ENCODE assay signal across 1 cellular context in the genomic region with DNA sequence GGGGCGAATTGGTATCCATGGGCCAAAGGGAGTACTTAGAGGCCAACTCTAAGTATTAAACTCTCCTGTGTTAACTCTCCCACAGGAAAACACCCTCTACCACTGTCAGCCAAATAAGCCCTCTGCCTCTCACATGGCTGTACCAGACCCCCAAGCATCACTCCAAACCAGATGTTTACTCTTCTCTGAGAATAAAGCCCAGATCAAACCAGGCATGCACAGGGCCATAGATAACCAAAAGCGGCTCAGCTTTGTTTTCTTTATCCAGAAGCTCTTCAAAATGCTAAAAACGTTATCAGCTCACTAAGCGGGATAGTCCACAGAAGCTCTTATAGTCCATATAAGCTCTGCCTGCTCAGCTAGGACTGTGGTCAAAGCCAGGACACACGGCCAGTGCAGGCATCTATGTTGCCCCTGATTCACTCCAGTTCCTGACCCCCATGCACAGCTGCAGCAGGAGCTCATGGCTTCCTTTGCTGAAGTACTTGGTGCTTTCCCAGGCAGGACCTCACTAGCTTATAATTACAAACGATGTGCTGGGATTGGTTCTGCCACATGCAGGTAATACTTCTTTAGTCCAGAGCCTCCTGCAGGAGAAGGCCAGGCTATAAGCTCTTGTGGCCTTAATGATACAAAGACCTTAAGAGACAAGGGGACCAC.
TF ChIP-seq lines count a peak whose summit lies in the region.

No MANE protein-coding gene starts in this region.

TF ChIP-seq in HepG2, 621 proteins besides CTCF, POLR2A, EP300 and RAD21:
- TF ChIP-seq ZNF570 (CRISPR knock-in tag; IDR thresholded peaks at IDR 0.05; ENCODE audit: borderline replicate concordance): no peak
- no peak for TF ChIP-seq NFE2 (CRISPR knock-in tag; IDR thresholded peaks at IDR 0.05)
- no peak for TF ChIP-seq ZFP36L1 (CRISPR knock-in tag; IDR thresholded peaks at IDR 0.05)
- no peak for TF ChIP-seq SNAI1 (CRISPR knock-in tag; IDR thresholded peaks at IDR 0.05; ENCODE audit: borderline replicate concordance)
- TF ChIP-seq ZNF441 (CRISPR knock-in tag; IDR thresholded peaks at IDR 0.05; ENCODE audit: borderline replicate concordance): no peak
- TF ChIP-seq, protein P1, sequence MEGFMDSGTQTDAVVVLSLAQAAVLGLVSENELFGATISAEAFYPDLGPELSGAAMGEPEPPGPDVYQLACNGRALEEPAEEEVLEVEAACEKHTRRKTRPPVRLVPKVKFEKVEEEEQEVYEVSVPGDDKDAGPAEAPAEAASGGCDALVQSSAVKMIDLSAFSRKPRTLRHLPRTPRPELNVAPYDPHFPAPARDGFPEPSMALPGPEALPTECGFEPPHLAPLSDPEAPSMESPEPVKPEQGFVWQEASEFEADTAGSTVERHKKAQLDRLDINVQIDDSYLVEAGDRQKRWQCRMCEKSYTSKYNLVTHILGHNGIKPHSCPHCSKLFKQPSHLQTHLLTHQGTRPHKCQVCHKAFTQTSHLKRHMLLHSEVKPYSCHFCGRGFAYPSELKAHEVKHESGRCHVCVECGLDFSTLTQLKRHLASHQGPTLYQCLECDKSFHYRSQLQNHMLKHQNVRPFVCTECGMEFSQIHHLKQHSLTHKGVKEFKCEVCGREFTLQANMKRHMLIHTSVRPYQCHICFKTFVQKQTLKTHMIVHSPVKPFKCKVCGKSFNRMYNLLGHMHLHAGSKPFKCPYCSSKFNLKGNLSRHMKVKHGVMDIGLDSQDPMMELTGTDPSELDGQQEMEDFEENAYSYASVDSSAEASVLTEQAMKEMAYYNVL (CRISPR knock-in tag; IDR thresholded peaks at IDR 0.05; ENCODE audit: borderline replicate concordance): no peak
- no peak for TF ChIP-seq PLRG1 (conservative IDR thresholded peaks at IDR 0.05)
- no peak for TF ChIP-seq MAFF (IDR thresholded peaks at IDR 0.05; ENCODE audit: low read depth, low read length)
- TF ChIP-seq, protein P2, sequence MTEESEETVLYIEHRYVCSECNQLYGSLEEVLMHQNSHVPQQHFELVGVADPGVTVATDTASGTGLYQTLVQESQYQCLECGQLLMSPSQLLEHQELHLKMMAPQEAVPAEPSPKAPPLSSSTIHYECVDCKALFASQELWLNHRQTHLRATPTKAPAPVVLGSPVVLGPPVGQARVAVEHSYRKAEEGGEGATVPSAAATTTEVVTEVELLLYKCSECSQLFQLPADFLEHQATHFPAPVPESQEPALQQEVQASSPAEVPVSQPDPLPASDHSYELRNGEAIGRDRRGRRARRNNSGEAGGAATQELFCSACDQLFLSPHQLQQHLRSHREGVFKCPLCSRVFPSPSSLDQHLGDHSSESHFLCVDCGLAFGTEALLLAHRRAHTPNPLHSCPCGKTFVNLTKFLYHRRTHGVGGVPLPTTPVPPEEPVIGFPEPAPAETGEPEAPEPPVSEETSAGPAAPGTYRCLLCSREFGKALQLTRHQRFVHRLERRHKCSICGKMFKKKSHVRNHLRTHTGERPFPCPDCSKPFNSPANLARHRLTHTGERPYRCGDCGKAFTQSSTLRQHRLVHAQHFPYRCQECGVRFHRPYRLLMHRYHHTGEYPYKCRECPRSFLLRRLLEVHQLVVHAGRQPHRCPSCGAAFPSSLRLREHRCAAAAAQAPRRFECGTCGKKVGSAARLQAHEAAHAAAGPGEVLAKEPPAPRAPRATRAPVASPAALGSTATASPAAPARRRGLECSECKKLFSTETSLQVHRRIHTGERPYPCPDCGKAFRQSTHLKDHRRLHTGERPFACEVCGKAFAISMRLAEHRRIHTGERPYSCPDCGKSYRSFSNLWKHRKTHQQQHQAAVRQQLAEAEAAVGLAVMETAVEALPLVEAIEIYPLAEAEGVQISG (CRISPR knock-in tag; IDR thresholded peaks at IDR 0.05): no peak
- no peak for TF ChIP-seq MLLT10 (CRISPR knock-in tag; IDR thresholded peaks at IDR 0.05)
